ENCODE assay signal across 9 cellular contexts in genomic region chr9:78234810-78235209, GRCh38. TPM values are rescaled to one million over a fixed set of nuclear protein-coding genes. Genes with fewer than 3 reads are reported as not detected.
DNase-seq lines count a peak whose midpoint lies in the region; ATAC-seq, FAIRE-seq and TF ChIP-seq lines count a peak whose summit lies in the region.
"Had no signal": no experiment of that assay in that cellular context is flagged by ENCODE, and none has a peak within 500 bp of the region (broad histone marks: within the 10 kb centered on the region; RNA-seq: fewer than 3 reads in every experiment).

No MANE protein-coding gene starts in this region.

- TF ChIP-seq CTCF in A549 (IDR thresholded peaks at IDR 0.05) (no peak), HL-60 (IDR thresholded peaks at IDR 0.05; ENCODE audit: insufficient read depth, low read length) (no peak), brain microvascular endothelial cell (IDR thresholded peaks at IDR 0.05; ENCODE audit: low read depth, low read length, missing control alignments) (no peak), lower lobe of right lung (IDR thresholded peaks at IDR 0.05) (no peak), body of pancreas (IDR thresholded peaks at IDR 0.05) (no peak)

- in situ Hi-C loops in brain microvascular endothelial cell (cut with HindIII; ENCODE audit: low pct_ligation_motif_present, low sequenced_read_pairs): no loop called here

- intact Hi-C loops in lower lobe of right lung (cut with DNase I): no loop called here
- intact Hi-C loops in body of pancreas (cut with DNase I): no loop called here

- H3K27ac ChIP-seq in A549 (peak overlapping the region in 1 of 2 experiments; percentile 96; a peak in 1 of 6 replicates), HL-60 (replicated peaks) (no peak overlapping the region), brain microvascular endothelial cell (peak overlapping the region; percentile 76), lower lobe of right lung (peak overlapping the region; percentile 79), caudate nucleus (ENCODE audit: low read depth, low read length) (no peak overlapping the region), body of pancreas (peak overlapping the region in 1 of 4 donors; percentile 79)

- FAIRE-seq in A549 (lab: Jason Lieb, UNC): no peak

- peaks cover 8% of the 10 kb centered on the region; the same call in 1 of the 3 replicates for H3K4me1 ChIP-seq in A549
- H3K4me1 ChIP-seq in lower lobe of right lung: peaks cover 16% of the 10 kb centered on the region
- peaks cover 15% of the 10 kb centered on the region for H3K4me1 ChIP-seq in body of pancreas

- CTCF ChIA-PET in A549 (lab: Yijun Ruan, JAX): interaction anchor here (3.1 kb wide), 1 partner anchor 11 kb away, joined by 9 read pairs; no protein-coding TSS in a partner anchor

- H3K4me2 ChIP-seq in A549: peak overlapping the region; percentile 83

- peak overlapping the region; percentile 81 for H3K4me3 ChIP-seq in A549
- peak overlapping the region; percentile 86; the same call in 1 of the 2 replicates for H3K4me3 ChIP-seq in HL-60 (replicated peaks; ENCODE audit: insufficient read depth, low read length)
- peak overlapping the region; percentile 63 for H3K4me3 ChIP-seq in brain microvascular endothelial cell (ENCODE audit: low read depth, low read length)
- peak overlapping the region; percentile 98 for H3K4me3 ChIP-seq in lower lobe of right lung
- no peak overlapping the region for H3K4me3 ChIP-seq in body of pancreas

- ATAC-seq in A549 (no peak), lower lobe of right lung (no peak), body of pancreas (no peak), HG03108 (IDR thresholded peaks at IDR 0.05; ENCODE audit: unreplicated experiment) (no peak)

- H3K27me3 ChIP-seq in HL-60 (ENCODE audit: insufficient read depth, poor library complexity, severe bottlenecking): no peaks in the 10 kb centered on the region
- H3K27me3 ChIP-seq in brain microvascular endothelial cell (replicated peaks): no peaks in the 10 kb centered on the region
- no peaks in the 10 kb centered on the region for H3K27me3 ChIP-seq in lower lobe of right lung (ENCODE audit: low read depth)
- H3K27me3 ChIP-seq in body of pancreas: no peaks in the 10 kb centered on the region

- POLR2A ChIA-PET in A549 (lab: Yijun Ruan, JAX): no interaction called here

- DNase-seq in A549 (ENCODE audit: low read depth in 1 of 2, low spot score in 1 of 2) (no peak), HL-60 (ENCODE audit: low read depth in 1 of 2, low spot score in 1 of 2) (no peak), brain microvascular endothelial cell (peak; percentile 46), lower lobe of right lung (no peak), caudate nucleus (lab: John Stamatoyannopoulos, UW) (no peak), body of pancreas (no peak), NCI-H2227 (lab: John Stamatoyannopoulos, UW; ENCODE audit: unreplicated experiment) (no peak)
- DNase-seq: activated CD4-positive, alpha-beta T cell treated with anti-CD3 and anti-CD28 coated beads, Interleukin-2, amount 50 U/mL, for 48 hours had no signal

- TF ChIP-seq POLR2A in A549 (IDR thresholded peaks at IDR 0.05; ENCODE audit: low read length): no peak
- no peak for TF ChIP-seq POLR2A in body of pancreas (IDR thresholded peaks at IDR 0.05)

- 68% methylated on average over 7 of the region's 7 CpGs for whole genome bisulfite sequencing in A549 (ENCODE audit: missing lambda C conversion rate)
- 54 to 59% methylated on average over 7 of the region's 7 CpGs for WGBS in body of pancreas, 2 donors

- H3K36me3 ChIP-seq in brain microvascular endothelial cell (replicated peaks): no peaks in the 10 kb centered on the region
- H3K36me3 ChIP-seq in lower lobe of right lung: peaks cover under 1% of the 10 kb centered on the region
- no peaks in the 10 kb centered on the region for H3K36me3 ChIP-seq in body of pancreas (replicated peaks in 1 of 2; ENCODE audit: insufficient read depth in 1 of 2, low read depth in 2 of 2)

- H3K9me3 ChIP-seq in A549: no peaks in the 10 kb centered on the region
- no peaks in the 10 kb centered on the region for H3K9me3 ChIP-seq in lower lobe of right lung
- H3K9me3 ChIP-seq in body of pancreas: no peaks in the 10 kb centered on the region

- TF ChIP-seq RAD21 in A549 (conservative IDR thresholded peaks at IDR 0.05 in 1 of 2, IDR thresholded peaks at IDR 0.05 in 1 of 2): no peak

- TF ChIP-seq EP300 in A549 (IDR thresholded peaks at IDR 0.05): no peak

TF ChIP-seq in A549, 52 proteins besides CTCF, POLR2A, EP300 and RAD21:
- TF ChIP-seq CEBPB (IDR thresholded peaks at IDR 0.05) (no peak), TP53 (CRISPR knock-in tag; IDR thresholded peaks at IDR 0.05) (no peak), ZNF302 (CRISPR knock-in tag; IDR thresholded peaks at IDR 0.05) (no peak), PHF8 (IDR thresholded peaks at IDR 0.05; ENCODE audit: borderline replicate concordance, low read depth) (no peak), RCOR1 (IDR thresholded peaks at IDR 0.05; ENCODE audit: low read depth, low read length) (no peak), KDM5A (IDR thresholded peaks at IDR 0.05) (no peak), REST (IDR thresholded peaks at IDR 0.05) (no peak), CBX2 (IDR thresholded peaks at IDR 0.05; ENCODE audit: borderline replicate concordance, low read depth) (no peak), EHF (CRISPR knock-in tag; IDR thresholded peaks at IDR 0.05) (no peak), ELK1 (IDR thresholded peaks at IDR 0.05; ENCODE audit: low read depth, low read length) (no peak), CHD4 (IDR thresholded peaks at IDR 0.05; ENCODE audit: borderline replicate concordance) (no peak), MAZ (IDR thresholded peaks at IDR 0.05; ENCODE audit: borderline replicate concordance, low read depth, low read length) (no peak), HEYL (CRISPR knock-in tag; IDR thresholded peaks at IDR 0.05) (no peak), GATA3 (IDR thresholded peaks at IDR 0.05; ENCODE audit: borderline replicate concordance) (no peak), HES2 (IDR thresholded peaks at IDR 0.05) (no peak), HDAC2 (IDR thresholded peaks at IDR 0.05) (no peak)

RNA-seq across cellular contexts. Expression of gene CEP78, which starts 1.1 kb away (rescaled TPM):
- polyA plus RNA-seq in A549 (2011; rRNA removed) (22.0 and 28.9 TPM in 2 replicates), A549 (2017; fragmentation: RNase III; extraction: RNeasy Plus Mini Kit Qiagen cat#74134 plus additional on column Dnase treatment) (16.0 to 18.2 TPM (median 16.5 TPM) in 3 replicates)
- 9.1 and 10.8 TPM in 2 replicates for polyA plus RNA-seq in A549 (2012; cell fraction: cytosol; rRNA removed)
- polyA plus RNA-seq in A549 (2012; cell fraction: nucleus; rRNA removed): 10.3 and 17.3 TPM in 2 replicates
- polyA minus RNA-seq in A549 (2011; rRNA and poly(A)+ RNA removed): 9.0 and 13.3 TPM in 2 replicates
- total RNA-seq in lower lobe of right lung (12.9 TPM), body of pancreas (1 to 10 TPM; 5.6 to 9.6 TPM)

Comparison
In these comparisons a context has a peak if more than half of its experiments do, and no peak if none do; other contexts are left out.
1. H3K27ac ChIP-seq: peak in brain microvascular endothelial cell (single experiment) and lower lobe of right lung (single experiment); none in HL-60 (single experiment) and caudate nucleus (single experiment).
2. H3K4me3 ChIP-seq: peak in A549 (single experiment), HL-60 (single experiment), brain microvascular endothelial cell (single experiment) and lower lobe of right lung (single experiment); none in body of pancreas (0 of 2).